Comparison of ENCODE assay signal across 19 cellular contexts in genomic region chrX:108396986-108397385, GRCh38. TPM values are rescaled to one million over a fixed set of nuclear protein-coding genes. Genes with fewer than 3 reads are reported as not detected.
DNase-seq lines count a peak whose midpoint lies in the region; ATAC-seq and TF ChIP-seq lines count a peak whose summit lies in the region.
"Had no signal": no experiment of that assay in that cellular context is flagged by ENCODE, and none has a peak within 500 bp of the region (broad histone marks: within the 10 kb centered on the region; RNA-seq: fewer than 3 reads in every experiment).

No MANE protein-coding gene starts in this region.

- no peak for TF ChIP-seq CTCF in HCT116 (IDR thresholded peaks at IDR 0.05 in 2 of 3, conservative IDR thresholded peaks at IDR 0.05 in 1 of 3; ENCODE audit: borderline replicate concordance in 1 of 3, insufficient read depth in 1 of 3, low read depth in 2 of 3, low read length in 2 of 3)
- TF ChIP-seq CTCF in RWPE2 (IDR thresholded peaks at IDR 0.05; ENCODE audit: poor library complexity, severe bottlenecking), result no peak
- TF ChIP-seq CTCF in foreskin keratinocyte (conservative IDR thresholded peaks at IDR 0.05), result no peak
- TF ChIP-seq CTCF in smooth muscle cell (IDR thresholded peaks at IDR 0.05; ENCODE audit: borderline replicate concordance, insufficient read depth, poor library complexity, severe bottlenecking), result no peak

- H3K4me3 ChIP-seq in HCT116 (replicated peaks in 1 of 2; ENCODE audit: low read depth in 1 of 2, low read length in 2 of 2) (peak overlapping the region in 1 of 2 experiments; percentile 41; a peak in 1 of 4 replicates), RWPE2 (ENCODE audit: severe bottlenecking) (no peak overlapping the region), smooth muscle cell (no peak overlapping the region)
- H3K4me3 ChIP-seq: BLaER1 treated with 17β-estradiol and CSF1 and Interleukin-3, amounts not matched to agents 10 nM and 100 nM; HAP-1; Peyer's patch had no signal

- TF ChIP-seq POLR2A in HCT116 (IDR thresholded peaks at IDR 0.05; ENCODE audit: borderline replicate concordance, extremely low read depth, insufficient read depth, insufficient read length), result no peak

- TF ChIP-seq RAD21 in HCT116 (IDR thresholded peaks at IDR 0.05; ENCODE audit: low read depth), result no peak

- DNase-seq in HCT116 (ENCODE audit: low read depth, low spot score), result no peak
- no peak for DNase-seq in RWPE2 (ENCODE audit: low spot score)
- peak in 1 of 2 donors; percentile 17 for DNase-seq in foreskin keratinocyte
- no peak for DNase-seq in smooth muscle cell (lab: John Stamatoyannopoulos, UW; ENCODE audit: unreplicated experiment)
- no peak for DNase-seq in DMS114 treated with DMSO at 0.1 percent for 48 hours (lab: John Stamatoyannopoulos, UW; ENCODE audit: unreplicated experiment)
- no peak for DNase-seq in AML-193 (lab: John Stamatoyannopoulos, UW)
- DNase-seq in NOMO-1 treated with dmso at 0.1 percent for 144 hours (lab: John Stamatoyannopoulos, UW; ENCODE audit: unreplicated experiment), result no peak
- DNase-seq in NCI-H2171 treated with DMSO at 0.1 percent for 48 hours (lab: John Stamatoyannopoulos, UW), result no peak
- DNase-seq: DMS153, KG1, NCI-H1092, NCI-H2107, NCI-H69, Peyer's patch, SHP77 had no signal

- intact Hi-C loops in HCT116 (cut with micrococcal nuclease), result no loop called here

- H3K9me2 ChIP-seq in HCT116 (ENCODE audit: insufficient read depth), result no peaks in the 10 kb centered on the region

- no peaks in the 10 kb centered on the region for H3K27me3 ChIP-seq in HCT116 (ENCODE audit: insufficient read depth, low read length)
- no peaks in the 10 kb centered on the region for H3K27me3 ChIP-seq in RWPE2 (ENCODE audit: insufficient read depth, poor library complexity, severe bottlenecking)
- no peaks in the 10 kb centered on the region for H3K27me3 ChIP-seq in foreskin keratinocyte
- H3K27me3 ChIP-seq in smooth muscle cell (ENCODE audit: low read depth), result no peaks in the 10 kb centered on the region
- H3K27me3 ChIP-seq: Peyer's patch had no signal

- H3K4me1 ChIP-seq in HCT116 (ENCODE audit: control insufficient read depth in 1 of 2, insufficient read depth in 2 of 2, low read length in 2 of 2), result peaks cover 14 to 59% of the 10 kb centered on the region in 2 experiments; a peak in 3 of 4 replicates
- H3K4me1 ChIP-seq in RWPE2 (ENCODE audit: insufficient read depth, poor library complexity, severe bottlenecking), result peaks cover 61% of the 10 kb centered on the region
- peaks cover 39% of the 10 kb centered on the region for H3K4me1 ChIP-seq in foreskin keratinocyte
- H3K4me1 ChIP-seq in smooth muscle cell (ENCODE audit: low read depth), result peaks cover 10% of the 10 kb centered on the region
- H3K4me1 ChIP-seq: Peyer's patch had no signal

- H3K9ac ChIP-seq in HCT116 (ENCODE audit: low read length) (peak overlapping the region; percentile 45), smooth muscle cell (ENCODE audit: low read depth) (peak overlapping the region; percentile 2)
- H3K9ac ChIP-seq: BLaER1 treated with 17β-estradiol and CSF1 and Interleukin-3, amounts not matched to agents 10 nM and 100 nM had no signal

- H2AFZ ChIP-seq in HCT116 (ENCODE audit: low read depth, low read length, poor library complexity, severe bottlenecking), result no peak overlapping the region
- no peak overlapping the region for H2AFZ ChIP-seq in smooth muscle cell (ENCODE audit: low read depth)

- RAD21 ChIA-PET in HCT116 (lab: Charles Lee; ENCODE audit: low non-redundant PET in 1 of 2, low total read pairs in 2 of 2, uncharacterized antibody in 2 of 2, unreplicated experiment in 2 of 2), result no interaction called here

- H3K27ac ChIP-seq in HCT116 (ENCODE audit: low read depth, low read length) (peak overlapping the region; percentile 65; the same call in 1 of the 2 replicates), RWPE2 (ENCODE audit: poor library complexity, severe bottlenecking) (peak overlapping the region; percentile 98), foreskin keratinocyte (peak overlapping the region; percentile 99), smooth muscle cell (ENCODE audit: low read depth) (peak overlapping the region; percentile 77)
- H3K27ac ChIP-seq: BLaER1 treated with 17β-estradiol and CSF1 and Interleukin-3, amounts not matched to agents 10 nM and 100 nM; Peyer's patch had no signal

- H3K9me3 ChIP-seq in HCT116 (ENCODE audit: control insufficient read depth in 1 of 2, insufficient read depth in 1 of 2, low read depth in 1 of 2, low read length in 2 of 2), result no peaks in the 10 kb centered on the region
- no peaks in the 10 kb centered on the region for H3K9me3 ChIP-seq in RWPE2 (ENCODE audit: severe bottlenecking)
- H3K9me3 ChIP-seq in smooth muscle cell (replicated peaks; ENCODE audit: low read depth), result no peaks in the 10 kb centered on the region
- H3K9me3 ChIP-seq: HAP-1, Peyer's patch had no signal

- H3K36me3 ChIP-seq in HCT116 (ENCODE audit: control insufficient read depth in 1 of 2, insufficient read depth in 2 of 2, low read length in 2 of 2) (no peaks in the 10 kb centered on the region), RWPE2 (ENCODE audit: low read depth) (peaks cover 7% of the 10 kb centered on the region; the same call in 1 of the 2 replicates), smooth muscle cell (ENCODE audit: low read depth) (no peaks in the 10 kb centered on the region)
- H3K36me3 ChIP-seq: BLaER1 treated with 17β-estradiol and CSF1 and Interleukin-3, amounts not matched to agents 10 nM and 100 nM; HAP-1; Peyer's patch had no signal

- POLR2A ChIA-PET in HCT116 (lab: Charles Lee), result interaction anchor here (0.7 kb wide), 1 partner anchor 58 kb away, joined by 3 read pairs; no protein-coding TSS in a partner anchor

- H3K79me2 ChIP-seq in HCT116 (ENCODE audit: insufficient read depth, low read length) (no peaks in the 10 kb centered on the region), smooth muscle cell (ENCODE audit: low read depth) (no peaks in the 10 kb centered on the region)

- BruUV-seq in HCT116 (replicated peaks; lab: Mats Ljungman, UMichigan), result TSS peak; percentile 92

- CTCF ChIA-PET in HCT116 (lab: Charles Lee), result no interaction called here

- 82% methylated on average over 1 of the region's 1 CpG for WGBS in smooth muscle cell (ENCODE audit: low lambda C conversion rate)

- no peaks in the 10 kb centered on the region for H3F3A ChIP-seq in smooth muscle cell (ENCODE audit: low read depth)

- H3K4me2 ChIP-seq in HCT116 (ENCODE audit: low read length) (peak overlapping the region; percentile 81), smooth muscle cell (no peak overlapping the region)

- ATAC-seq in HCT116 (no peak), RWPE2 (ENCODE audit: low read depth) (no peak), foreskin keratinocyte (no peak)
- ATAC-seq: SK-N-SH treated with all-trans-retinoic acid at 6 μM for 48 hours had no signal

- H4K20me1 ChIP-seq in HCT116 (ENCODE audit: insufficient read depth) (no peaks in the 10 kb centered on the region), smooth muscle cell (ENCODE audit: low read depth) (no peaks in the 10 kb centered on the region)

TF ChIP-seq in HCT116, 20 proteins besides CTCF, POLR2A, EP300 and RAD21:
- TF ChIP-seq POLR2AphosphoS5 (IDR thresholded peaks at IDR 0.05; ENCODE audit: low read depth, low read length), result no peak
- no peak for TF ChIP-seq CBX3 (IDR thresholded peaks at IDR 0.05; ENCODE audit: low read depth)
- TF ChIP-seq SRF (IDR thresholded peaks at IDR 0.05; ENCODE audit: low read depth), result no peak
- TF ChIP-seq TCF7L2 (IDR thresholded peaks at IDR 0.05; ENCODE audit: borderline replicate concordance, extremely low read depth, insufficient read depth, insufficient read length), result no peak
- no peak for TF ChIP-seq JUND (IDR thresholded peaks at IDR 0.05)
- no peak for TF ChIP-seq ELF1 (IDR thresholded peaks at IDR 0.05; ENCODE audit: borderline replicate concordance, low read depth)
- TF ChIP-seq SIN3A (IDR thresholded peaks at IDR 0.05; ENCODE audit: low read depth), result no peak
- TF ChIP-seq EZH2phosphoT487 (IDR thresholded peaks at IDR 0.05; ENCODE audit: borderline replicate concordance), result no peak
- no peak for TF ChIP-seq ATF3 (IDR thresholded peaks at IDR 0.05)

RNA-seq across cellular contexts. Expression of gene COL4A6, which starts 41.2 kb away (rescaled TPM):
- total RNA-seq in HCT116 (2021; ENCODE audit: unreplicated experiment), result 2.4 TPM
- 0.09 and 0.43 TPM in 2 replicates for polyA plus RNA-seq in HCT116 (2012)
- 24.9 and 25.2 TPM in 2 replicates for total RNA-seq in foreskin keratinocyte
- polyA plus RNA-seq in foreskin keratinocyte, result 8.8 and 10.3 TPM in 2 replicates
- total RNA-seq in smooth muscle cell, result 15.1 and 15.4 TPM in 2 replicates
- 10.2 and 12.9 TPM in 2 replicates for polyA plus RNA-seq in smooth muscle cell
- total RNA-seq: HT-29 had no signal

RNA-seq across cellular contexts. Expression of gene COL4A5, which starts 42.7 kb away (rescaled TPM):
- total RNA-seq in HCT116 (2021; ENCODE audit: unreplicated experiment), result 29.4 TPM
- 5.4 and 7.7 TPM in 2 replicates for polyA plus RNA-seq in HCT116 (2012)
- total RNA-seq in foreskin keratinocyte, result 29.0 and 30.9 TPM in 2 replicates
- 7.4 and 7.8 TPM in 2 replicates for polyA plus RNA-seq in foreskin keratinocyte
- 101 and 145 TPM in 2 replicates for total RNA-seq in smooth muscle cell
- 37.2 and 42.3 TPM in 2 replicates for polyA plus RNA-seq in smooth muscle cell
- total RNA-seq: HT-29 had no signal
